10 cellular contexts compared by ENCODE assay signal in genomic region chr18:9404565-9405060, GRCh38.
A peak's percentile ranks its signal among the peaks of the same experiment; 100 is the strongest.
DNase-seq lines count a peak whose midpoint lies in the region; ATAC-seq and TF ChIP-seq lines count a peak whose summit lies in the region.
"Had no signal": no experiment of that assay in that cellular context is flagged by ENCODE, and none has a peak within 500 bp of the region (broad histone marks: within the 10 kb centered on the region; RNA-seq: fewer than 3 reads in every experiment).

No MANE protein-coding gene starts in this region.

- H3K27me3 ChIP-seq in CD4-positive, alpha-beta memory T cell (ENCODE audit: insufficient read depth, low read length): no peaks in the 10 kb centered on the region
- H3K27me3 ChIP-seq in left lung (no peaks in the 10 kb centered on the region), breast epithelium (no peaks in the 10 kb centered on the region)

- no peak for TF ChIP-seq CTCF in activated CD8-positive, alpha-beta T cell treated with anti-CD3 and anti-CD28 coated beads for 36 hours (IDR thresholded peaks at IDR 0.05)
- TF ChIP-seq CTCF in left lung (IDR thresholded peaks at IDR 0.05) (no peak), breast epithelium (IDR thresholded peaks at IDR 0.05) (no peak)

- intact Hi-C loops in CD4-positive, alpha-beta memory T cell (cut with micrococcal nuclease): no loop called here
- intact Hi-C loops in activated CD8-positive, alpha-beta T cell treated with anti-CD3 and anti-CD28 coated beads for 36 hours (cut with micrococcal nuclease): no loop called here
- intact Hi-C loops in left lung (cut with DNase I) (no loop called here), breast epithelium (cut with DNase I; ENCODE audit: low total_unique reads) (no loop called here)

- peaks cover 2 to 11% (median 7%) of the 10 kb centered on the region in 4 donors for H3K4me1 Mint-ChIP-seq in CD4-positive, alpha-beta memory T cell
- H3K4me1 Mint-ChIP-seq in activated CD8-positive, alpha-beta T cell treated with anti-CD3 and anti-CD28 coated beads for 36 hours (ENCODE audit: low read depth): peaks cover 10% of the 10 kb centered on the region

- peak overlapping the region in 2 of 7 donors; percentile 42 to 86 for H3K27ac Mint-ChIP-seq in CD4-positive, alpha-beta memory T cell
- H3K27ac Mint-ChIP-seq in activated CD8-positive, alpha-beta T cell treated with anti-CD3 and anti-CD28 coated beads for 36 hours: peak overlapping the region; percentile 69

- H3K36me3 Mint-ChIP-seq in CD4-positive, alpha-beta memory T cell: peaks cover under 1 to 4% of the 10 kb centered on the region in 2 donors
- peaks cover 8% of the 10 kb centered on the region for H3K36me3 Mint-ChIP-seq in activated CD8-positive, alpha-beta T cell treated with anti-CD3 and anti-CD28 coated beads for 36 hours (ENCODE audit: low read depth)

- peak overlapping the region in 7 of 8 donors; percentile 29 to 82 (median 64) for H3K4me3 Mint-ChIP-seq in CD4-positive, alpha-beta memory T cell
- peak overlapping the region; percentile 64 for H3K4me3 Mint-ChIP-seq in activated CD8-positive, alpha-beta T cell treated with anti-CD3 and anti-CD28 coated beads for 36 hours

- no peaks in the 10 kb centered on the region for H3K9me3 ChIP-seq in CD4-positive, alpha-beta memory T cell (ENCODE audit: control insufficient read depth in 1 of 2, low read length in 2 of 2)
- H3K9me3 ChIP-seq in left lung (peaks cover 0 to 5% of the 10 kb centered on the region in 2 donors), breast epithelium (no peaks in the 10 kb centered on the region)

- no peaks in the 10 kb centered on the region for H3K36me3 ChIP-seq in CD4-positive, alpha-beta memory T cell (ENCODE audit: insufficient read depth, low read length)
- H3K36me3 ChIP-seq in left lung: no peaks in the 10 kb centered on the region
- no peaks in the 10 kb centered on the region for H3K36me3 ChIP-seq in breast epithelium

- no peak overlapping the region for H3K27ac ChIP-seq in CD4-positive, alpha-beta memory T cell (ENCODE audit: low read depth, low read length)
- H3K27ac ChIP-seq in left lung (no peak overlapping the region), breast epithelium (peak overlapping the region in 1 of 2 donors; percentile 58)
- H3K27ac ChIP-seq: epithelial cell of prostate had no signal

- no peaks in the 10 kb centered on the region for H3K4me1 ChIP-seq in CD4-positive, alpha-beta memory T cell (ENCODE audit: insufficient read depth, low read length)
- no peaks in the 10 kb centered on the region for H3K4me1 ChIP-seq in left lung
- H3K4me1 ChIP-seq in breast epithelium: no peaks in the 10 kb centered on the region

- H3K27me3 Mint-ChIP-seq in CD4-positive, alpha-beta memory T cell: peaks cover 1 to 3% of the 10 kb centered on the region in 2 donors
- peaks cover 4% of the 10 kb centered on the region for H3K27me3 Mint-ChIP-seq in activated CD8-positive, alpha-beta T cell treated with anti-CD3 and anti-CD28 coated beads for 36 hours

- POLR2A ChIA-PET in CD4-positive, alpha-beta memory T cell (lab: Charles Lee; ENCODE audit: partially characterized antibody): no interaction called here
- POLR2A ChIA-PET in activated CD8-positive, alpha-beta T cell treated with anti-CD3 and anti-CD28 coated beads for 36 hours (lab: Charles Lee): no interaction called here

- DNase-seq in CD4-positive, alpha-beta memory T cell: peak in 2 of 5 donors; percentile 5 to 16
- DNase-seq in activated CD8-positive, alpha-beta T cell treated with anti-CD3 and anti-CD28 coated beads for 36 hours: peak; percentile 55
- no peak for DNase-seq in left lung
- no peak for DNase-seq in activated effector memory CD4-positive, alpha-beta T cell treated with anti-CD3 and anti-CD28 coated beads, Interleukin-2, amount 50 U/mL, for 16 hours
- no peak for DNase-seq in breast epithelium (ENCODE audit: low spot score in 2 of 2)
- DNase-seq in stimulated activated naive CD4-positive, alpha-beta T cell treated with Interleukin-2 at 50 U/mL for 16 hours (lab: John Stamatoyannopoulos, UW): no peak
- DNase-seq in amniotic stem cell (lab: John Stamatoyannopoulos, UW): no peak
- DNase-seq: DND-41 had no signal

- no peaks in the 10 kb centered on the region for H3K9me3 Mint-ChIP-seq in CD4-positive, alpha-beta memory T cell
- peaks cover 4% of the 10 kb centered on the region for H3K9me3 Mint-ChIP-seq in activated CD8-positive, alpha-beta T cell treated with anti-CD3 and anti-CD28 coated beads for 36 hours

- CTCF ChIA-PET in CD4-positive, alpha-beta memory T cell (lab: Charles Lee; ENCODE audit: partially characterized antibody): no interaction called here
- CTCF ChIA-PET in activated CD8-positive, alpha-beta T cell treated with anti-CD3 and anti-CD28 coated beads for 36 hours (lab: Charles Lee): no interaction called here

- ATAC-seq in GM21576 (IDR thresholded peaks at IDR 0.05; ENCODE audit: unreplicated experiment): peak; percentile 70
- ATAC-seq in activated CD8-positive, alpha-beta T cell treated with anti-CD3 and anti-CD28 coated beads for 36 hours: peak; percentile 80
- ATAC-seq in left lung: peak; percentile 68

- no peak overlapping the region for H3K4me3 ChIP-seq in CD4-positive, alpha-beta memory T cell (ENCODE audit: low read length in 2 of 2)
- no peak overlapping the region for H3K4me3 ChIP-seq in left lung
- peak overlapping the region in 1 of 3 donors; percentile 19 for H3K4me3 ChIP-seq in breast epithelium

- no peak for TF ChIP-seq POLR2A in breast epithelium (IDR thresholded peaks at IDR 0.05)
